In the genomic region with DNA sequence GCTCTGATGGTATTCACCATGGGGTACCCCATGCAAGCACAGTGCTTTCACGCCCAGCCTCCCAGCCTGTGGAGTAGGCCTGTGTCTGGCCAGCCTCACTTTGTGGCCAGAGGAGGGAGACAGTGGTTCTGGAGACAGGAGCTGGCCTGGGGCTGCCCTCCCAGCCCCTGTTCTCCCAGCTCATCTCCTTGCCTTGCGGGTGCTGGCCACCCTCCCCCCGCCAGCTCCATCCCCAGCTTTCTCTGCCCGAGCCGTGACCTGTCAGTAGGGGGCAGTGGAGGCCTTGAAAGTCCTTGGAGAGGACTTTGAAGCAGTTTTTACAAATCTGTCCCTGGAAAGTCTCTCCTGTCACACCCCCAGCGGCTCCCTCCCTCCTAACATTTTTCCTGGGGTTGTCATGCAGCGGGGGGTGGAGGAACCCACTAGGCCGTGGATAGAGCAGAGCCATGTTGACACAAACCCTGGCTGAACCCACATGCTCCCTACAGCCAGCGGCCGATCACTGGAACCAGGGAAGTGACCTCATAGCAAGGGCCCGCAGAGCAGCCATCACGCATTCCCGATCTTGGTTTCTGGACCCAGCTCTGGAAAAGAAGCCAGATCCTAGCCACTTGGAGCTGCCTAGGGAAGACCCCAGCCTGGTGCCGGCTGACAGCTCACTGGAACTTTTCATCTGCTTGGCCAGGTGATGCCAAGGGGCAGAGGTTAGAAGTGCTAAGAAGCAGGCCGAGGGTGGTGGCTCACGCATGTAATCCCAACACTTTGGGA, we compare ENCODE assay signal across 8 cellular contexts.
DNase-seq lines count a peak whose midpoint lies in the region; ATAC-seq and TF ChIP-seq lines count a peak whose summit lies in the region.

No MANE protein-coding gene starts in this region.

- peak; percentile 18 for DNase-seq in DMS114 treated with DMSO at 0.1 percent for 48 hours (lab: John Stamatoyannopoulos, UW; ENCODE audit: unreplicated experiment)
- peak; percentile 99 for DNase-seq in IMR-90
- DNase-seq in T-helper 9 cell = peak; percentile 84
- peak; percentile 98 for DNase-seq in astrocyte of the hippocampus (ENCODE audit: low read depth, low spot score)
- DNase-seq in hippocampal formation (lab: John Stamatoyannopoulos, UW) = peak; percentile 58 to 77
- peak; percentile 92 for DNase-seq in skeletal muscle cell (ENCODE audit: low read depth)

- H3K56ac ChIP-seq in IMR-90 (ENCODE audit: extremely low read depth, insufficient read depth, low read length) = peak overlapping the region; percentile 77; the same call in 1 of the 2 replicates

- no TSS peak for BruUV-seq in IMR-90 (replicated peaks; lab: Mats Ljungman, UMichigan)

- H2BK20ac ChIP-seq in IMR-90 (ENCODE audit: low read depth, low read length) = peak overlapping the region; percentile 82

- peak overlapping the region; percentile 74 for H2AFZ ChIP-seq in IMR-90 (replicated peaks; ENCODE audit: low read length, poor library complexity)

- H3K9me3 ChIP-seq in IMR-90 (ENCODE audit: control insufficient read depth, insufficient read depth, low read length) = no peaks in the 10 kb centered on the region

- peak overlapping the region; percentile 93 for H3K23ac ChIP-seq in IMR-90 (ENCODE audit: low read depth, low read length)

- peak overlapping the region; percentile 98 for H4K91ac ChIP-seq in IMR-90 (ENCODE audit: insufficient read depth, low read depth, low read length)

- peak; percentile 87 for TF ChIP-seq RAD21 in IMR-90 (IDR thresholded peaks at IDR 0.05; ENCODE audit: low read length)

- H3K18ac ChIP-seq in IMR-90 (ENCODE audit: low read depth, low read length) = peak overlapping the region; percentile 42; the same call in 1 of the 2 replicates

- no peak overlapping the region for H4K5ac ChIP-seq in IMR-90 (ENCODE audit: low read depth, low read length)

- H2BK120ac ChIP-seq in IMR-90 (ENCODE audit: low read depth, low read length) = peak overlapping the region; percentile 89

- peak overlapping the region; percentile 98 for H3K4ac ChIP-seq in IMR-90 (ENCODE audit: low read depth, low read length)

- CTCF ChIA-PET in IMR-90 (lab: Yijun Ruan, JAX) = interaction anchor here (0.5 to 1.8 kb wide), 11 partner anchors 9 to 107 kb away, joined by 3 to 6 read pairs (median 4); no protein-coding TSS in a partner anchor

- TF ChIP-seq CTCF in IMR-90 (conservative IDR thresholded peaks at IDR 0.05; ENCODE audit: low read depth, low read length) = peak; percentile 96

- POLR2A ChIA-PET in IMR-90 (lab: Charles Lee; ENCODE audit: unreplicated experiment) = interaction anchor here (0.5 kb wide), 1 partner anchor 528 kb away, joined by 3 read pairs; no protein-coding TSS in a partner anchor

- peaks cover 40 to 96% of the 10 kb centered on the region in 2 experiments for H3K79me1 ChIP-seq in IMR-90 (ENCODE audit: low read depth in 1 of 2, low read length in 2 of 2)

- H3K27ac ChIP-seq in IMR-90 (ENCODE audit: insufficient read depth, low read length) = peak overlapping the region; percentile 90

- dilution Hi-C loops in IMR-90 (cut with HindIII; ENCODE audit: low sequenced_read_pairs, unreplicated experiment) = no loop called here

- H3K4me3 ChIP-seq in IMR-90 (ENCODE audit: insufficient read depth, low read depth, low read length) (no peak overlapping the region), skeletal muscle cell (ENCODE audit: low read depth, low read length) (no peak overlapping the region)

- peak; percentile 40; the same call in 1 of the 2 replicates for TF ChIP-seq POLR2A in IMR-90 (IDR thresholded peaks at IDR 0.05; ENCODE audit: low read depth, low read length)

- peaks cover 11% of the 10 kb centered on the region; the same call in 1 of the 2 replicates for H3K36me3 ChIP-seq in IMR-90 (ENCODE audit: control insufficient read depth, insufficient read depth, low read length)

- peak overlapping the region; percentile 63 to 94 for H4K8ac ChIP-seq in IMR-90 (ENCODE audit: low read depth in 2 of 2, low read length in 2 of 2)

- peak overlapping the region; percentile 42; the same call in 1 of the 2 replicates for H3K9ac ChIP-seq in IMR-90 (ENCODE audit: low read depth, low read length)

- peak overlapping the region; percentile 72; the same call in 1 of the 3 replicates for H2BK15ac ChIP-seq in IMR-90 (ENCODE audit: low read depth, low read length)

- peak overlapping the region; percentile 98 for H2AK5ac ChIP-seq in IMR-90 (ENCODE audit: low read depth, low read length)

- peaks cover 76% of the 10 kb centered on the region for H3K4me1 ChIP-seq in IMR-90 (ENCODE audit: control insufficient read depth, insufficient read depth, low read length)

- 0% methylated on average over 1 of the region's 16 CpGs; no CpG with 5 or more reads in 1 of the 2 experiments for WGBS in IMR-90 (ENCODE audit: extremely low coverage in 2 of 2, insufficient read length in 1 of 2), 2 experiments

- H2AK9ac ChIP-seq in IMR-90 (replicated peaks; ENCODE audit: low read depth, low read length, poor library complexity) = peak overlapping the region; percentile 93

- no peaks in the 10 kb centered on the region for H3K27me3 ChIP-seq in IMR-90 (ENCODE audit: control insufficient read depth, insufficient read depth, low read length)

- peaks cover 47% of the 10 kb centered on the region for H3K9me1 ChIP-seq in IMR-90 (ENCODE audit: insufficient read depth, low read length)

- intact Hi-C loops in IMR-90 (cut with micrococcal nuclease) = loop anchor here (1.0 to 5.0 kb wide), 5 partner anchors 23 to 582 kb away; no protein-coding TSS in a partner anchor

- ATAC-seq in IMR-90 (ENCODE audit: low read depth) (peak; percentile 77), HG02885 (IDR thresholded peaks at IDR 0.05; ENCODE audit: poor library complexity, unreplicated experiment) (no peak), GM21619 (IDR thresholded peaks at IDR 0.05; ENCODE audit: unreplicated experiment) (no peak)

- H3K14ac ChIP-seq in IMR-90 (replicated peaks; ENCODE audit: low read depth, low read length) = peak overlapping the region; percentile 93; the same call in 1 of the 2 replicates

- H4K20me1 ChIP-seq in IMR-90 (ENCODE audit: insufficient read depth, low read length) = peaks cover 88% of the 10 kb centered on the region

- H3K4me2 ChIP-seq in IMR-90 (ENCODE audit: low read depth, low read length) = no peak overlapping the region

- in situ Hi-C loops in IMR-90 (cut with MboI; ENCODE audit: low sequenced_read_pairs) = loop anchor here (5.0 kb wide), 2 partner anchors 62 to 108 kb away; no protein-coding TSS in a partner anchor

- H2BK5ac ChIP-seq in IMR-90 (ENCODE audit: low read depth, low read length, poor library complexity, severe bottlenecking) = peak overlapping the region; percentile 93

TF ChIP-seq in IMR-90, 13 proteins besides CTCF, POLR2A, EP300 and RAD21:
- no peak for TF ChIP-seq CEBPB (IDR thresholded peaks at IDR 0.05; ENCODE audit: low read depth, low read length)
- no peak for TF ChIP-seq RFX5 (IDR thresholded peaks at IDR 0.05; ENCODE audit: low read depth, low read length)
- TF ChIP-seq FOS (IDR thresholded peaks at IDR 0.05; ENCODE audit: low read depth, low read length) = peak; percentile 92
- TF ChIP-seq BHLHE40 (IDR thresholded peaks at IDR 0.05; ENCODE audit: low read depth, low read length) = peak; percentile 66
- peak; percentile 30; the same call in 1 of the 2 replicates for TF ChIP-seq NFE2L2 (IDR thresholded peaks at IDR 0.05; ENCODE audit: low read depth, low read length)
- TF ChIP-seq CHD1 (IDR thresholded peaks at IDR 0.05; ENCODE audit: low read depth, low read length) = no peak
- TF ChIP-seq RCOR1 (IDR thresholded peaks at IDR 0.05; ENCODE audit: insufficient replicate concordance, low read length) = no peak
- TF ChIP-seq MAFK (IDR thresholded peaks at IDR 0.05; ENCODE audit: low read depth, low read length) = no peak; the same call in 1 of the 2 replicates
- TF ChIP-seq SMC3 (IDR thresholded peaks at IDR 0.05; ENCODE audit: low read depth, low read length) = peak; percentile 83
- TF ChIP-seq, protein P1, sequence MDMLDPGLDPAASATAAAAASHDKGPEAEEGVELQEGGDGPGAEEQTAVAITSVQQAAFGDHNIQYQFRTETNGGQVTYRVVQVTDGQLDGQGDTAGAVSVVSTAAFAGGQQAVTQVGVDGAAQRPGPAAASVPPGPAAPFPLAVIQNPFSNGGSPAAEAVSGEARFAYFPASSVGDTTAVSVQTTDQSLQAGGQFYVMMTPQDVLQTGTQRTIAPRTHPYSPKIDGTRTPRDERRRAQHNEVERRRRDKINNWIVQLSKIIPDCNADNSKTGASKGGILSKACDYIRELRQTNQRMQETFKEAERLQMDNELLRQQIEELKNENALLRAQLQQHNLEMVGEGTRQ (IDR thresholded peaks at IDR 0.05; ENCODE audit: low read depth, low read length) = peak; percentile 40; the same call in 1 of the 2 replicates
- TF ChIP-seq, protein P2, sequence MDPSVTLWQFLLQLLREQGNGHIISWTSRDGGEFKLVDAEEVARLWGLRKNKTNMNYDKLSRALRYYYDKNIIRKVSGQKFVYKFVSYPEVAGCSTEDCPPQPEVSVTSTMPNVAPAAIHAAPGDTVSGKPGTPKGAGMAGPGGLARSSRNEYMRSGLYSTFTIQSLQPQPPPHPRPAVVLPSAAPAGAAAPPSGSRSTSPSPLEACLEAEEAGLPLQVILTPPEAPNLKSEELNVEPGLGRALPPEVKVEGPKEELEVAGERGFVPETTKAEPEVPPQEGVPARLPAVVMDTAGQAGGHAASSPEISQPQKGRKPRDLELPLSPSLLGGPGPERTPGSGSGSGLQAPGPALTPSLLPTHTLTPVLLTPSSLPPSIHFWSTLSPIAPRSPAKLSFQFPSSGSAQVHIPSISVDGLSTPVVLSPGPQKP (IDR thresholded peaks at IDR 0.05; ENCODE audit: borderline replicate concordance, low read depth, low read length) = no peak
- TF ChIP-seq MAZ (IDR thresholded peaks at IDR 0.05; ENCODE audit: borderline replicate concordance, low read depth, low read length) = peak; percentile 99
- peak; percentile 88 for TF ChIP-seq MXI1 (IDR thresholded peaks at IDR 0.05; ENCODE audit: borderline replicate concordance, low read depth, low read length)

Comparison
In these comparisons a context has a peak if more than half of its experiments do, and no peak if none do; other contexts are left out.
1. DNase-seq: peak in every context shown above with its lines; median percentile 99 in IMR-90; 98 in astrocyte of the hippocampus; 92 in skeletal muscle cell; 84 in T-helper 9 cell; 68 in hippocampal formation; 18 in DMS114 treated with DMSO at 0.1 percent for 48 hours.